8 cellular contexts compared by ENCODE assay signal in genomic region chr13:113458218-113459065, GRCh38. TPM values are rescaled to one million over a fixed set of nuclear protein-coding genes. Genes with fewer than 3 reads are reported as not detected.
DNase-seq lines count a peak whose midpoint lies in the region; ATAC-seq, FAIRE-seq and TF ChIP-seq lines count a peak whose summit lies in the region.

No MANE protein-coding gene starts in this region.

- H3K4me1 ChIP-seq in GM12878 (ENCODE audit: control insufficient read depth, insufficient read depth, low read length) (no peaks in the 10 kb centered on the region), ascending aorta (no peaks in the 10 kb centered on the region)

- DNase-seq in AG10803 (ENCODE audit: low read depth): no peak
- peak; percentile 19 for DNase-seq in HTR-8/SVneo (ENCODE audit: insufficient read length, low spot score)
- no peak for DNase-seq in GM12878 (ENCODE audit: low read depth, low spot score)
- DNase-seq in left kidney (ENCODE audit: low read depth, low spot score): peak; percentile 65
- no peak for DNase-seq in stimulated activated CD4-positive, alpha-beta T cell treated with anti-CD3 and anti-CD28 coated beads, Interleukin-4, amount 100 ng/mL, for 4 hours
- no peak for DNase-seq in SHP77 (lab: John Stamatoyannopoulos, UW)
- DNase-seq in ascending aorta (ENCODE audit: low spot score in 2 of 2): no peak

- RAD21 ChIA-PET in GM12878 (lab: Charles Lee; ENCODE audit: unreplicated experiment): interaction anchor here (1.5 kb wide), 1 partner anchor 104 kb away, joined by 5 read pairs; no protein-coding TSS in a partner anchor

- H3K36me3 ChIP-seq in GM12878 (ENCODE audit: control insufficient read depth in 2 of 2, insufficient read depth in 2 of 2, low read length in 1 of 2) (peaks cover 13 to 15% of the 10 kb centered on the region in 2 experiments; a peak in 3 of 4 replicates), ascending aorta (peaks cover 50 to 74% of the 10 kb centered on the region in 2 donors)

- TF ChIP-seq RAD21 in GM12878 (IDR thresholded peaks at IDR 0.05; ENCODE audit: insufficient read depth, low read depth, low read length): no peak

- no peak for ATAC-seq in GM12878
- ATAC-seq in HG02763 (IDR thresholded peaks at IDR 0.05; ENCODE audit: unreplicated experiment): no peak

- intact Hi-C loops in GM12878 (cut with micrococcal nuclease; ENCODE audit: unreplicated experiment): loop anchor here (1.0 kb wide), 1 partner anchor 104 kb away; no protein-coding TSS in a partner anchor
- intact Hi-C loops in ascending aorta (cut with DNase I): no loop called here

- 98% methylated on average over 23 of the region's 23 CpGs for WGBS in GM12878 (ENCODE audit: insufficient coverage, insufficient replicate concordance, low lambda C conversion rate, missing lambda C conversion rate)

- no peak overlapping the region for H3K4me3 ChIP-seq in AG10803 (ENCODE audit: low read length)
- no peak overlapping the region for H3K4me3 ChIP-seq in GM12878
- H3K4me3 ChIP-seq in ascending aorta: no peak overlapping the region

- in situ Hi-C loops in GM12878 (cut with MboI): no loop called here

- no peak overlapping the region for H2AFZ ChIP-seq in GM12878 (ENCODE audit: control insufficient read depth, low read depth, low read length)

- no peaks in the 10 kb centered on the region for H4K20me1 ChIP-seq in GM12878 (ENCODE audit: control insufficient read depth, insufficient read depth)

- no peak for FAIRE-seq in HTR-8/SVneo (lab: Jason Lieb, UNC)
- FAIRE-seq in GM12878 (lab: Jason Lieb, UNC): no peak

- no peaks in the 10 kb centered on the region for H3K27me3 ChIP-seq in GM12878 (replicated peaks in 1 of 2; ENCODE audit: control insufficient read depth in 2 of 2, insufficient read depth in 2 of 2, low read length in 1 of 2)
- H3K27me3 ChIP-seq in ascending aorta: no peaks in the 10 kb centered on the region

- H3K9me3 ChIP-seq in GM12878 (replicated peaks; ENCODE audit: control insufficient read depth, insufficient read depth, low read length): no peaks in the 10 kb centered on the region
- no peaks in the 10 kb centered on the region for H3K9me3 ChIP-seq in ascending aorta

- no peak for TF ChIP-seq POLR2A in GM12878 (IDR thresholded peaks at IDR 0.05; ENCODE audit: low read depth, low read length)

- no peaks in the 10 kb centered on the region for H3K79me2 ChIP-seq in GM12878 (ENCODE audit: control insufficient read depth, insufficient read depth, low read length)

- H3K27ac ChIP-seq in GM12878 (ENCODE audit: control insufficient read depth, insufficient read depth) (no peak overlapping the region), ascending aorta (no peak overlapping the region)

- SMC1A ChIA-PET in GM12878 (lab: Charles Lee; ENCODE audit: uncharacterized antibody, unreplicated experiment): interaction anchor here (0.7 to 1.4 kb wide), 2 partner anchors 16 to 18 kb away, joined by 3 read pairs; no protein-coding TSS in a partner anchor

- peak; percentile 28 for TF ChIP-seq CTCF in AG10803 (conservative IDR thresholded peaks at IDR 0.05; ENCODE audit: low read length)
- peak; percentile 23 to 36 (median 26); a peak in 4 of 6 replicates for TF ChIP-seq CTCF in GM12878 (IDR thresholded peaks at IDR 0.05 in 2 of 3, conservative IDR thresholded peaks at IDR 0.05 in 1 of 3; ENCODE audit: control insufficient read depth in 2 of 3, extremely low read depth in 1 of 3, insufficient read depth in 1 of 3, low read depth in 3 of 3, low read length in 3 of 3)
- TF ChIP-seq CTCF in ascending aorta (IDR thresholded peaks at IDR 0.05): no peak

- no TSS peak for BruUV-seq in GM12878 (replicated peaks; lab: Mats Ljungman, UMichigan)

- no peak overlapping the region for H3K4me2 ChIP-seq in GM12878 (ENCODE audit: control insufficient read depth, insufficient read depth)

- CTCF ChIA-PET in GM12878 (lab: Yijun Ruan, JAX): interaction anchor here (1.1 to 3.8 kb wide), 4 partner anchors 24 to 106 kb away, joined by 3 to 20 read pairs (median 4); no protein-coding TSS in a partner anchor

- TF ChIP-seq EP300 in GM12878 (IDR thresholded peaks at IDR 0.05; ENCODE audit: borderline replicate concordance in 1 of 2, control insufficient read depth in 1 of 2, low read depth in 2 of 2, low read length in 2 of 2): no peak

- POLR2A ChIA-PET in GM12878 (lab: Charles Lee): no interaction called here

- no peak overlapping the region for H3K9ac ChIP-seq in GM12878 (ENCODE audit: control insufficient read depth, insufficient read depth, low read length)

TF ChIP-seq in GM12878, 131 proteins besides CTCF, POLR2A, EP300 and RAD21:
- TF ChIP-seq SMC3 (IDR thresholded peaks at IDR 0.05; ENCODE audit: borderline replicate concordance, low read length) (peak; percentile 21; the same call in 1 of the 2 replicates), MLLT1 (IDR thresholded peaks at IDR 0.05) (no peak)

RNA-seq across cellular contexts. Expression of gene ADPRHL1, which starts 5.2 kb away (rescaled TPM):
- total RNA-seq in GM12878 (2013; cell fraction: nucleolus; rRNA removed): 0.21 TPM in 1 of 2 replicates, not detected in the other
- 1.1 and 1.9 TPM in 2 replicates for total RNA-seq in GM12878 (2014; rRNA removed)
- 0.94 and 1.0 TPM in 2 replicates for total RNA-seq in GM12878 (2014; rRNA removed; fragmentation: Illumina TruSeq; extraction: Trizol)
- total RNA-seq in GM12878 (2021): 1.2 and 1.6 TPM in 2 replicates
- 0.72 TPM for polyA plus RNA-seq in GM12878 (2011; ENCODE audit: low read depth)
- polyA plus RNA-seq in GM12878 (2011; rRNA removed): 0.04 and 0.05 TPM in 2 replicates
- polyA plus RNA-seq in GM12878 (2011; cell fraction: cytosol; rRNA removed): 0.09 and 0.10 TPM in 2 replicates
- 0.18 and 0.19 TPM in 2 replicates for polyA plus RNA-seq in GM12878 (2011; cell fraction: nucleus; rRNA removed)
- polyA plus RNA-seq in GM12878 (2012): 1.0 and 1.2 TPM in 2 replicates
- 0.90 and 1.1 TPM in 2 replicates for polyA plus RNA-seq in GM12878 (2014; fragmentation: Illumina TruSeq; extraction: Trizol)
- polyA plus RNA-seq in GM12878 (2014; fragmentation: Nextera tagmentation; extraction: Ambion mirVana): under 1 TPM; 0.10 to 0.13 TPM
- 0.63 and 1.4 TPM in 2 replicates for polyA plus RNA-seq in GM12878 (2014; rRNA removed)
- polyA plus RNA-seq in GM12878 (2016; fragmentation: Nextera tagmentation; extraction: Ambion mirVana): 1 to 10 TPM in 1 of 2 experiments, under 1 TPM in 1; 0.80 to 1.1 TPM
- not detected in 2 replicates for polyA minus RNA-seq in GM12878 (2011; rRNA and poly(A)+ RNA removed)
- polyA minus RNA-seq in GM12878 (2011; cell fraction: cytosol; rRNA and poly(A)+ RNA removed): not detected in 2 replicates
- polyA minus RNA-seq in GM12878 (2011; cell fraction: nucleus; rRNA and poly(A)+ RNA removed): 0.96 TPM in 1 of 2 replicates, not detected in the other
- total RNA-seq in ascending aorta: 11.3 TPM

RNA-seq across cellular contexts. Expression of gene DCUN1D2, which starts 32.1 kb away (rescaled TPM):
- total RNA-seq in GM12878 (2013; cell fraction: nucleolus; rRNA removed): 60.4 and 60.5 TPM in 2 replicates
- total RNA-seq in GM12878 (2014; rRNA removed) (12.3 and 13.6 TPM in 2 replicates), GM12878 (2014; rRNA removed; fragmentation: Illumina TruSeq; extraction: Trizol) (8.6 and 11.0 TPM in 2 replicates), GM12878 (2021) (10.6 and 23.6 TPM in 2 replicates), ascending aorta (5.9 TPM)
- 10.5 TPM for polyA plus RNA-seq in GM12878 (2011; ENCODE audit: low read depth)
- polyA plus RNA-seq in GM12878 (2011; rRNA removed) (7.7 and 9.9 TPM in 2 replicates), GM12878 (2014; fragmentation: Illumina TruSeq; extraction: Trizol) (13.7 and 14.7 TPM in 2 replicates), GM12878 (2014; fragmentation: Nextera tagmentation; extraction: Ambion mirVana) (1 to 10 TPM; 2.5 to 3.0 TPM), GM12878 (2014; rRNA removed) (15.7 and 18.6 TPM in 2 replicates), GM12878 (2016; fragmentation: Nextera tagmentation; extraction: Ambion mirVana) (1 to 10 TPM; 6.1 to 6.2 TPM)
- polyA plus RNA-seq in GM12878 (2011; cell fraction: cytosol; rRNA removed): 6.8 and 7.3 TPM in 2 replicates
- polyA plus RNA-seq in GM12878 (2011; cell fraction: nucleus; rRNA removed): 17.9 and 28.0 TPM in 2 replicates
- polyA plus RNA-seq in GM12878 (2012): 8.3 and 9.6 TPM in 2 replicates
- 7.8 and 8.9 TPM in 2 replicates for polyA minus RNA-seq in GM12878 (2011; rRNA and poly(A)+ RNA removed)
- polyA minus RNA-seq in GM12878 (2011; cell fraction: cytosol; rRNA and poly(A)+ RNA removed): 2.4 TPM in 2 replicates
- polyA minus RNA-seq in GM12878 (2011; cell fraction: nucleus; rRNA and poly(A)+ RNA removed): 5.7 and 15.1 TPM in 2 replicates

Comparison
In these comparisons a context has a peak if more than half of its experiments do, and no peak if none do; other contexts are left out.
1. DNase-seq: peak in HTR-8/SVneo (single experiment) and left kidney (single experiment); none in AG10803 (single experiment), GM12878 (single experiment), stimulated activated CD4-positive, alpha-beta T cell treated with anti-CD3 and anti-CD28 coated beads, Interleukin-4, amount 100 ng/mL, for 4 hours (0 of 2), SHP77 (0 of 2) and ascending aorta (0 of 2).
2. CTCF ChIP-seq: peak in AG10803 (single experiment) and GM12878 (3 of 3); none in ascending aorta (0 of 3).